ENCODE assay signal across 8 cellular contexts in genomic region chr10:118870467-118871243, GRCh38.
A peak's percentile ranks its signal among the peaks of the same experiment; 100 is the strongest.
DNase-seq lines count a peak whose midpoint lies in the region; TF ChIP-seq lines count a peak whose summit lies in the region.

No MANE protein-coding gene starts in this region.

- no peaks in the 10 kb centered on the region for H3K9me3 Mint-ChIP-seq in chondrocyte (ENCODE audit: low read depth)

- H3K4me3 Mint-ChIP-seq in chondrocyte (ENCODE audit: unreplicated experiment) = no peak overlapping the region

- no peak for TF ChIP-seq CTCF in chondrocyte (IDR thresholded peaks at IDR 0.05)

- peak; percentile 42 for DNase-seq in ELF-1 (ENCODE audit: low read depth, low spot score)
- DNase-seq in fibroblast of peridontal ligament (ENCODE audit: extremely low read depth) = peak; percentile 7
- DNase-seq in occipital lobe (lab: John Stamatoyannopoulos, UW) = peak; percentile 19
- DNase-seq in putamen (ENCODE audit: low spot score) = no peak
- no peak for DNase-seq in NCI-H146 (lab: John Stamatoyannopoulos, UW)
- DNase-seq in NCI-H526 (lab: John Stamatoyannopoulos, UW) = no peak
- DNase-seq in chondrocyte (ENCODE audit: low spot score) = no peak

- H3K4me1 Mint-ChIP-seq in chondrocyte (ENCODE audit: low read depth) = peaks cover 41% of the 10 kb centered on the region

- no peak overlapping the region for H3K27ac Mint-ChIP-seq in chondrocyte (ENCODE audit: unreplicated experiment)

- H3K27me3 Mint-ChIP-seq in chondrocyte (ENCODE audit: low read depth) = peaks cover 3% of the 10 kb centered on the region

- no peaks in the 10 kb centered on the region for H3K36me3 Mint-ChIP-seq in chondrocyte (ENCODE audit: low read depth)

TF ChIP-seq in PFSK-1, 5 proteins besides CTCF, POLR2A, EP300 and RAD21:
- peak; percentile 23; the same call in 1 of the 2 replicates for TF ChIP-seq POLR2AphosphoS5 (IDR thresholded peaks at IDR 0.05; ENCODE audit: low read depth, low read length)
- TF ChIP-seq SIN3A (IDR thresholded peaks at IDR 0.05; ENCODE audit: borderline replicate concordance, insufficient read depth, low read length) = 0 out of 2 replicates have a peak, but pooled peaks have one; percentile 24
- peak; percentile 94 for TF ChIP-seq FOXP2 (optimal IDR thresholded peaks at IDR 0.05; ENCODE audit: borderline replicate concordance, extremely low read depth, extremely low read length, insufficient read depth)
- peak in 1 of 2 experiments; percentile 25; a peak in 1 of 4 replicates for TF ChIP-seq REST (IDR thresholded peaks at IDR 0.05; ENCODE audit: insufficient read depth in 1 of 2, low read depth in 2 of 2, low read length in 2 of 2)
- peak; percentile 48; the same call in 1 of the 2 replicates for TF ChIP-seq TAF1 (IDR thresholded peaks at IDR 0.05; ENCODE audit: borderline replicate concordance, insufficient read depth, low read length)
TF ChIP-seq in PFSK-1: peak in this region for 5.

Comparison
In these comparisons a context has a peak if more than half of its experiments do, and no peak if none do; other contexts are left out.
1. DNase-seq: peak in ELF-1 (single experiment), fibroblast of peridontal ligament (single experiment) and occipital lobe (single experiment); none in putamen (single experiment), NCI-H146 (single experiment), NCI-H526 (0 of 2) and chondrocyte (single experiment).